ENCODE assay signal across 5 cellular contexts in genomic region chr6:74378437-74378836, GRCh38.
A peak's percentile ranks its signal among the peaks of the same experiment; 100 is the strongest.
DNase-seq lines count a peak whose midpoint lies in the region; ATAC-seq, FAIRE-seq and TF ChIP-seq lines count a peak whose summit lies in the region.
"Not testable (repeated sequence)": the region's sequence is repeated elsewhere in the genome, so short reads cannot be mapped to it uniquely, and the experiment has no call there.

No MANE protein-coding gene starts in this region.

- not testable (repeated sequence) for H3K27ac Mint-ChIP-seq in chondrocyte (ENCODE audit: unreplicated experiment)

- not testable (repeated sequence) for H3K9me3 ChIP-seq in kidney (ENCODE audit: control insufficient read depth in 1 of 2, low read length in 2 of 2); HepG2 (ENCODE audit: low read length)

- H3K9me3 Mint-ChIP-seq in chondrocyte (ENCODE audit: low read depth), result peaks cover 49% of the 10 kb centered on the region

- not testable (repeated sequence) for TF ChIP-seq CTCF in bronchial epithelial cell (IDR thresholded peaks at IDR 0.05; ENCODE audit: insufficient read depth, low read length, severe bottlenecking); chondrocyte (IDR thresholded peaks at IDR 0.05); kidney (IDR thresholded peaks at IDR 0.05; ENCODE audit: borderline replicate concordance, extremely low read depth, insufficient read depth); HepG2 (CRISPR knock-in tag; IDR thresholded peaks at IDR 0.05)

- CTCF ChIA-PET in HepG2 (lab: Yijun Ruan, JAX; ENCODE audit: low intra/inter-chr PET ratio, low total read pairs), result not testable (repeated sequence)

- intact Hi-C loops in Right ventricle myocardium inferior (cut with DNase I); kidney (cut with DNase I); HepG2 (cut with micrococcal nuclease; ENCODE audit: unreplicated experiment): not testable (repeated sequence)

- TF ChIP-seq EP300 in HepG2 (IDR thresholded peaks at IDR 0.05; ENCODE audit: low read depth in 2 of 2, low read length in 2 of 2); HepG2 (CRISPR knock-in tag; IDR thresholded peaks at IDR 0.05; ENCODE audit: borderline replicate concordance): not testable (repeated sequence)

- FAIRE-seq in bronchial epithelial cell (lab: Jason Lieb, UNC), result peak; percentile 75
- FAIRE-seq in kidney (lab: Jason Lieb, UNC); HepG2 (lab: Jason Lieb, UNC): not testable (repeated sequence)

- H3K9ac ChIP-seq in kidney (ENCODE audit: low read length in 2 of 2); HepG2 (ENCODE audit: insufficient read depth, low read depth, low read length): not testable (repeated sequence)

- in situ Hi-C loops in HepG2 (cut with HindIII; ENCODE audit: extremely low pct_ligation_motif_present, low pct_unique_long_range_greater_than_20kb), result not testable (repeated sequence)

- not testable (repeated sequence) for TF ChIP-seq RAD21 in HepG2 (CRISPR knock-in tag; IDR thresholded peaks at IDR 0.05)

- H4K20me1 ChIP-seq in HepG2 (ENCODE audit: insufficient read depth, low read length), result not testable (repeated sequence)

- H3K27me3 ChIP-seq in bronchial epithelial cell (ENCODE audit: control insufficient read depth, insufficient read depth, low read length); HepG2 (ENCODE audit: control insufficient read depth in 1 of 2, insufficient read depth in 2 of 2, low read length in 2 of 2): not testable (repeated sequence)

- peaks cover 12% of the 10 kb centered on the region for H3K36me3 Mint-ChIP-seq in chondrocyte (ENCODE audit: low read depth)

- BruUV-seq in HepG2 (replicated peaks; lab: Mats Ljungman, UMichigan), result not testable (repeated sequence)

- not testable (repeated sequence) for H3K4me1 Mint-ChIP-seq in chondrocyte (ENCODE audit: low read depth)

- H3K27me3 Mint-ChIP-seq in chondrocyte (ENCODE audit: low read depth), result not testable (repeated sequence)

- H3K4me1 ChIP-seq in kidney (ENCODE audit: control insufficient read depth in 1 of 2, insufficient read depth in 1 of 2, low read depth in 1 of 2, low read length in 2 of 2); HepG2 (ENCODE audit: insufficient read depth, low read length): not testable (repeated sequence)

- WGBS in HepG2 (ENCODE audit: low lambda C conversion rate), result 6% methylated on average over 6 of the region's 10 CpGs

- POLR2A ChIA-PET in HepG2 (lab: Yijun Ruan, JAX), result not testable (repeated sequence)

- not testable (repeated sequence) for H3K79me2 ChIP-seq in HepG2 (ENCODE audit: insufficient read depth, low read length)

- not testable (repeated sequence) for ATAC-seq in Right ventricle myocardium inferior, HepG2

- not testable (repeated sequence) for DNase-seq in bronchial epithelial cell (ENCODE audit: low read depth)
- DNase-seq in chondrocyte (ENCODE audit: low spot score), result peak; percentile 48
- peak; percentile 20 for DNase-seq in Right ventricle myocardium inferior (ENCODE audit: missing footprints)
- peak; percentile 17 for DNase-seq in kidney
- DNase-seq in HepG2 (ENCODE audit: low spot score), result peak; percentile 30

- not testable (repeated sequence) for H3K4me3 Mint-ChIP-seq in chondrocyte (ENCODE audit: unreplicated experiment)

- peak overlapping the region; percentile 36; the same call in 1 of the 2 replicates for H3K4me2 ChIP-seq in HepG2 (ENCODE audit: low read depth, low read length)

- not testable (repeated sequence) for H3K4me3 ChIP-seq in bronchial epithelial cell (ENCODE audit: low read depth, low read length); kidney (ENCODE audit: low read length in 2 of 2)
- H3K4me3 ChIP-seq in HepG2 (replicated peaks in 1 of 3; ENCODE audit: insufficient read depth in 1 of 3, low read depth in 2 of 3, low read length in 3 of 3), result 0 out of 6 replicates have a peak overlapping the region, but pooled peaks of 1 of the 3 experiments have one; percentile 28

- H3K27ac ChIP-seq in kidney (ENCODE audit: low read depth in 2 of 2, low read length in 2 of 2); HepG2 (ENCODE audit: extremely low read length, insufficient read depth, low read length): not testable (repeated sequence)

- not testable (repeated sequence) for TF ChIP-seq POLR2A in HepG2 (IDR thresholded peaks at IDR 0.05; ENCODE audit: insufficient read depth in 1 of 2, low read depth in 2 of 2, low read length in 2 of 2)

- not testable (repeated sequence) for H3K36me3 ChIP-seq in bronchial epithelial cell (ENCODE audit: control insufficient read depth, insufficient read depth, low read length); kidney (ENCODE audit: control insufficient read depth in 1 of 2, insufficient read depth in 2 of 2, low read length in 2 of 2); HepG2 (replicated peaks in 1 of 2; ENCODE audit: control insufficient read depth in 1 of 2, insufficient read depth in 2 of 2, low read length in 2 of 2)

- H2AFZ ChIP-seq in HepG2 (ENCODE audit: low read length), result not testable (repeated sequence)

TF ChIP-seq in HepG2, 621 proteins besides CTCF, POLR2A, EP300 and RAD21:
- TF ChIP-seq ZNF281 (CRISPR knock-in tag; IDR thresholded peaks at IDR 0.05; ENCODE audit: borderline replicate concordance) (peak; percentile 81), HNF4A (CRISPR knock-in tag; IDR thresholded peaks at IDR 0.05) (peak; percentile 46; the same call in 1 of the 2 replicates), HMG20A (CRISPR knock-in tag; IDR thresholded peaks at IDR 0.05; ENCODE audit: borderline replicate concordance) (peak; percentile 16; the same call in 1 of the 2 replicates)
